In the genomic region with DNA sequence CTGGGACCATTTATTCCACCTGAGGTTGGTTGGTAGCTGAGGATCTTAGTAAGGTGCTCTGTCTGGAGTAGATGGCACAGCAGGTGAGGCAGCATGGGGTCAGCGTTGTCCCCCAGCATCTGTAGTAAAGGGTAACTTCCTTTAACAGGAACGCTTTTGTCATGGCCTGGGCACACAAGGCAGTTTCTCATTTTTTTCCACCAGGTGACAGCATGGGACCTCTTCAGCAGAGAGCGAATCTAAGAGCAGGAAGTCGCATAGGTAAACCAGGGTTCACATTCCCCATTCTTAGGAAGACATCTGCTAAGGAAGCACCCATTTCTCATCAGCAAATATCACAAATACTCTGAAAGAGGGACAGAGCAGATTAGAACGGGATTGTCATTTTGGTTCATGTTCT, we compare ENCODE assay signal across 12 cellular contexts. TPM values are rescaled to one million over a fixed set of nuclear protein-coding genes. Genes with fewer than 3 reads are reported as not detected.
DNase-seq lines count a peak whose midpoint lies in the region; ATAC-seq and TF ChIP-seq lines count a peak whose summit lies in the region.
"Had no signal": no experiment of that assay in that cellular context is flagged by ENCODE, and none has a peak within 500 bp of the region (broad histone marks: within the 10 kb centered on the region; RNA-seq: fewer than 3 reads in every experiment).

No MANE protein-coding gene starts in this region.

- TF ChIP-seq POLR2A in body of pancreas (IDR thresholded peaks at IDR 0.05): no peak

- H3K27me3 Mint-ChIP-seq in CD4-positive, alpha-beta T cell: no peaks in the 10 kb centered on the region
- H3K27me3 Mint-ChIP-seq in activated T-helper 17 cell treated with anti-CD3 and anti-CD28 coated beads, Interleukin-2, amount 50 U/mL, for 72 hours: no peaks in the 10 kb centered on the region

- no peaks in the 10 kb centered on the region for H3K79me1 ChIP-seq in mesendoderm (ENCODE audit: low read length)

- no peak overlapping the region for H3K4me3 Mint-ChIP-seq in CD4-positive, alpha-beta T cell
- H3K4me3 Mint-ChIP-seq in activated T-helper 17 cell treated with anti-CD3 and anti-CD28 coated beads, Interleukin-2, amount 50 U/mL, for 72 hours: no peak overlapping the region

- no peak overlapping the region for H2BK15ac ChIP-seq in mesendoderm (replicated peaks; ENCODE audit: low read depth)

- POLR2A ChIA-PET in CD4-positive, alpha-beta T cell (lab: Charles Lee): no interaction called here

- H3K4me1 Mint-ChIP-seq in CD4-positive, alpha-beta T cell (ENCODE audit: low read depth): peaks cover 23% of the 10 kb centered on the region
- peaks cover 19% of the 10 kb centered on the region for H3K4me1 Mint-ChIP-seq in activated T-helper 17 cell treated with anti-CD3 and anti-CD28 coated beads, Interleukin-2, amount 50 U/mL, for 72 hours

- peak; percentile 45 for ATAC-seq in CD4-positive, alpha-beta T cell (ENCODE audit: poor library complexity)
- no peak for ATAC-seq in activated T-helper 17 cell treated with anti-CD3 and anti-CD28 coated beads, Interleukin-2, amount 50 U/mL, for 72 hours (replicated peaks)
- ATAC-seq in GM21367 (IDR thresholded peaks at IDR 0.05; ENCODE audit: unreplicated experiment) (no peak), body of pancreas (no peak), sciatic nerve (no peak)
- ATAC-seq: left colon had no signal

- no peaks in the 10 kb centered on the region for H3K9me3 ChIP-seq in CD4-positive, alpha-beta T cell (ENCODE audit: control insufficient read depth, low read length)
- no peaks in the 10 kb centered on the region for H3K9me3 ChIP-seq in body of pancreas

- no peak overlapping the region for H3K18ac ChIP-seq in mesendoderm (ENCODE audit: low read length)

- no peak for TF ChIP-seq CTCF in CD4-positive, alpha-beta T cell (IDR thresholded peaks at IDR 0.05)
- TF ChIP-seq CTCF in GM12872 (IDR thresholded peaks at IDR 0.05; ENCODE audit: insufficient read depth, low read depth, low read length) (peak; percentile 16; the same call in 1 of the 3 replicates), body of pancreas (IDR thresholded peaks at IDR 0.05) (no peak)

- H4K8ac ChIP-seq in mesendoderm (ENCODE audit: low read depth, low read length): no peak overlapping the region

- H3K4me1 ChIP-seq in mesendoderm (ENCODE audit: control insufficient read depth, low read depth, low read length): no peaks in the 10 kb centered on the region
- H3K4me1 ChIP-seq in body of pancreas: no peaks in the 10 kb centered on the region

- no peak overlapping the region for H3K4ac ChIP-seq in mesendoderm (ENCODE audit: low read depth, low read length)

- no peak overlapping the region for H3K23ac ChIP-seq in mesendoderm (ENCODE audit: low read length)

- H3K27me3 ChIP-seq in CD4-positive, alpha-beta T cell (ENCODE audit: control insufficient read depth, insufficient read depth, low read length): no peaks in the 10 kb centered on the region
- H3K27me3 ChIP-seq in mesendoderm (ENCODE audit: insufficient read depth, low read length, poor library complexity) (no peaks in the 10 kb centered on the region), body of pancreas (no peaks in the 10 kb centered on the region)

- no peak overlapping the region for H2AK5ac ChIP-seq in mesendoderm (ENCODE audit: low read length)

- no peak overlapping the region for H3K4me3 ChIP-seq in mesendoderm (ENCODE audit: low read length)
- no peak overlapping the region for H3K4me3 ChIP-seq in body of pancreas

- no peak overlapping the region for H3K56ac ChIP-seq in mesendoderm (ENCODE audit: low read length)

- no peaks in the 10 kb centered on the region for H3K79me2 ChIP-seq in mesendoderm (ENCODE audit: control insufficient read depth, insufficient read depth, low read length)

- no peak overlapping the region for H3K27ac ChIP-seq in CD4-positive, alpha-beta T cell (ENCODE audit: low read depth, low read length)
- H3K27ac ChIP-seq in mesendoderm (ENCODE audit: low read depth, low read length): no peak overlapping the region
- no peak overlapping the region for H3K27ac ChIP-seq in body of pancreas
- H3K27ac ChIP-seq: HL-60 had no signal

- H3K9me3 Mint-ChIP-seq in CD4-positive, alpha-beta T cell: no peaks in the 10 kb centered on the region
- no peaks in the 10 kb centered on the region for H3K9me3 Mint-ChIP-seq in activated T-helper 17 cell treated with anti-CD3 and anti-CD28 coated beads, Interleukin-2, amount 50 U/mL, for 72 hours

- no peak overlapping the region for H2BK5ac ChIP-seq in mesendoderm (ENCODE audit: low read length)

- peaks cover 3% of the 10 kb centered on the region for H3K36me3 ChIP-seq in mesendoderm (ENCODE audit: control insufficient read depth, insufficient read depth, low read length)
- H3K36me3 ChIP-seq in body of pancreas (replicated peaks in 1 of 2; ENCODE audit: insufficient read depth in 1 of 2, low read depth in 2 of 2): peaks cover 0 to 3% of the 10 kb centered on the region in 2 donors

- no peak for DNase-seq in CD4-positive, alpha-beta T cell
- peak; percentile 64 for DNase-seq in mesendoderm
- no peak for DNase-seq in anterior cingulate cortex (lab: John Stamatoyannopoulos, UW)
- no peak for DNase-seq in body of pancreas
- no peak for DNase-seq in sciatic nerve (ENCODE audit: low spot score)
- DNase-seq: left colon, NCI-H146, SHP77 treated with DMSO at 0.1 percent for 48 hours had no signal

- peaks cover 70% of the 10 kb centered on the region for H3K36me3 Mint-ChIP-seq in CD4-positive, alpha-beta T cell (ENCODE audit: low read depth)
- peaks cover 81% of the 10 kb centered on the region for H3K36me3 Mint-ChIP-seq in activated T-helper 17 cell treated with anti-CD3 and anti-CD28 coated beads, Interleukin-2, amount 50 U/mL, for 72 hours (ENCODE audit: low read depth)

- H3K27ac Mint-ChIP-seq in CD4-positive, alpha-beta T cell: no peak overlapping the region
- peak overlapping the region; percentile 42 for H3K27ac Mint-ChIP-seq in activated T-helper 17 cell treated with anti-CD3 and anti-CD28 coated beads, Interleukin-2, amount 50 U/mL, for 72 hours

- H4K5ac ChIP-seq in mesendoderm (ENCODE audit: low read length): no peak overlapping the region

- CTCF ChIA-PET in CD4-positive, alpha-beta T cell (lab: Charles Lee): interaction anchor here (2.1 kb wide), 1 partner anchor 126 kb away, joined by 5 read pairs; no protein-coding TSS in a partner anchor

- intact Hi-C loops in CD4-positive, alpha-beta T cell (cut with DNase I, micrococcal nuclease): loop anchor here in 1 of 2 experiments (2.0 kb wide), 1 partner anchor 19 kb away; no protein-coding TSS in a partner anchor
- intact Hi-C loops in body of pancreas (cut with DNase I) (no loop called here), sciatic nerve (cut with DNase I) (no loop called here)

- H3K4me2 ChIP-seq in mesendoderm (ENCODE audit: low read length): no peak overlapping the region

- H2BK120ac ChIP-seq in mesendoderm (ENCODE audit: low read depth, low read length): no peak overlapping the region

- H3K9ac ChIP-seq in mesendoderm (ENCODE audit: low read length): no peak overlapping the region

- WGBS in mesendoderm (ENCODE audit: extremely low coverage, insufficient coverage, low lambda C conversion rate): no CpG with 5 or more reads among the region's 5 CpGs
- WGBS in body of pancreas, 2 donors: 89 to 92% methylated on average over 5 of the region's 5 CpGs

RNA-seq across cellular contexts. Expression of gene GPR107, which starts 56.5 kb away (rescaled TPM):
- total RNA-seq in CD4-positive, alpha-beta T cell: 10 to 100 TPM; 18.9 to 19.2 TPM
- total RNA-seq in activated T-helper 17 cell treated with anti-CD3 and anti-CD28 coated beads, Interleukin-2, amount 50 U/mL, for 72 hours: 10 to 100 TPM; 28.1 to 32.6 TPM
- 16.4 TPM for polyA plus RNA-seq in mesendoderm (2013, experiment 1 of 2)
- polyA plus RNA-seq in mesendoderm (2013, experiment 2 of 2): 16.2 TPM
- total RNA-seq in body of pancreas: 10 to 100 TPM in 1 of 2 donors, 1 to 10 TPM in 1; 9.6 to 11.4 TPM
- total RNA-seq in sciatic nerve: 42.4 TPM
